ENCODE assay signal across 8 cellular contexts in genomic region chrX:71540801-71541545, GRCh38. TPM values are rescaled to one million over a fixed set of nuclear protein-coding genes. Genes with fewer than 3 reads are reported as not detected.
A peak's percentile ranks its signal among the peaks of the same experiment; 100 is the strongest.
DNase-seq lines count a peak whose midpoint lies in the region; ATAC-seq, FAIRE-seq and TF ChIP-seq lines count a peak whose summit lies in the region.

No MANE protein-coding gene starts in this region.

- H3K27ac Mint-ChIP-seq in astrocyte (ENCODE audit: unreplicated experiment), result peak overlapping the region; percentile 93

- no peak for TF ChIP-seq CTCF in astrocyte (IDR thresholded peaks at IDR 0.05; ENCODE audit: insufficient read depth, low read depth, low read length)

- no peak overlapping the region for H3K4me3 ChIP-seq in astrocyte (ENCODE audit: insufficient read depth, low read depth, low read length)
- no peak overlapping the region for H3K4me3 ChIP-seq in subcutaneous abdominal adipose tissue (ENCODE audit: low read depth in 1 of 5, low read length in 5 of 5)

- DNase-seq in AML-193 (lab: John Stamatoyannopoulos, UW) (peak; percentile 32 to 53), astrocyte (ENCODE audit: low read depth) (no peak), EL (no peak), islet precursor cell (no peak), NCI-H2171 treated with DMSO at 0.1 percent for 48 hours (lab: John Stamatoyannopoulos, UW) (no peak)

- peak overlapping the region; percentile 55 for H3K4me2 ChIP-seq in astrocyte (ENCODE audit: low read length)

- H3K9me3 ChIP-seq in astrocyte (ENCODE audit: insufficient read depth, low read depth, low read length), result no peaks in the 10 kb centered on the region
- H3K9me3 ChIP-seq in subcutaneous abdominal adipose tissue (ENCODE audit: control insufficient read depth in 5 of 5, low read length in 5 of 5), result no peaks in the 10 kb centered on the region

- ATAC-seq in GM19324 (IDR thresholded peaks at IDR 0.05; ENCODE audit: low FRiP score, unreplicated experiment) (peak; percentile 73), HG03432 (IDR thresholded peaks at IDR 0.05; ENCODE audit: unreplicated experiment) (peak; percentile 86)

- H3K27ac ChIP-seq in astrocyte (ENCODE audit: low read depth, low read length), result peak overlapping the region; percentile 78
- peak overlapping the region; percentile 68 for H3K27ac ChIP-seq in subcutaneous abdominal adipose tissue (ENCODE audit: low read depth, low read length)

- peak; percentile 88 for FAIRE-seq in astrocyte (lab: Jason Lieb, UNC)

- H3K27me3 ChIP-seq in astrocyte (ENCODE audit: insufficient read depth, low read length) (no peaks in the 10 kb centered on the region), subcutaneous abdominal adipose tissue (ENCODE audit: control insufficient read depth in 5 of 5, insufficient read depth in 4 of 5, low read length in 5 of 5) (peaks cover 0 to 4% (median 0%) of the 10 kb centered on the region in 5 donors)

- no peaks in the 10 kb centered on the region for H3K9me3 Mint-ChIP-seq in astrocyte (ENCODE audit: unreplicated experiment)

- H3K4me1 ChIP-seq in astrocyte (ENCODE audit: insufficient read depth, low read length), result peaks cover 24% of the 10 kb centered on the region
- H3K4me1 ChIP-seq in subcutaneous abdominal adipose tissue (ENCODE audit: control insufficient read depth in 5 of 5, insufficient read depth in 5 of 5, low read length in 5 of 5), result peaks cover 0 to 36% (median 34%) of the 10 kb centered on the region in 5 donors

- H3K27me3 Mint-ChIP-seq in astrocyte (ENCODE audit: low read depth, unreplicated experiment), result no peaks in the 10 kb centered on the region

- H3K9ac ChIP-seq in astrocyte (ENCODE audit: low read length) (peak overlapping the region; percentile 63), subcutaneous abdominal adipose tissue (ENCODE audit: low read length in 5 of 5) (no peak overlapping the region)

- H2AFZ ChIP-seq in astrocyte (ENCODE audit: low read depth, low read length), result no peak overlapping the region

- H3K4me1 Mint-ChIP-seq in astrocyte (ENCODE audit: low read depth, unreplicated experiment), result peaks cover 37% of the 10 kb centered on the region

- peaks cover 97% of the 10 kb centered on the region for H3K79me2 ChIP-seq in astrocyte (ENCODE audit: insufficient read depth, low read length)

- peaks cover 15% of the 10 kb centered on the region for H3K36me3 ChIP-seq in astrocyte (ENCODE audit: insufficient read depth, low read length)
- H3K36me3 ChIP-seq in subcutaneous abdominal adipose tissue (ENCODE audit: control insufficient read depth in 5 of 5, insufficient read depth in 5 of 5, low read length in 5 of 5), result peaks cover 0 to 12% (median 9%) of the 10 kb centered on the region in 5 donors

- H3K4me3 Mint-ChIP-seq in astrocyte (ENCODE audit: unreplicated experiment), result peak overlapping the region; percentile 34

- H3K36me3 Mint-ChIP-seq in astrocyte (ENCODE audit: low read depth, unreplicated experiment), result no peaks in the 10 kb centered on the region

- H4K20me1 ChIP-seq in astrocyte (ENCODE audit: insufficient read depth, low read length), result peaks cover 70% of the 10 kb centered on the region

RNA-seq across cellular contexts. Expression of gene OGT, which starts 8.1 kb away (rescaled TPM):
- 139 and 140 TPM in 2 replicates for total RNA-seq in astrocyte

RNA-seq across cellular contexts. Expression of gene GCNA, which starts 37.3 kb away (rescaled TPM):
- total RNA-seq in astrocyte, result 2.2 and 2.4 TPM in 2 replicates

Comparison
In these comparisons a context has a peak if more than half of its experiments do, and no peak if none do; other contexts are left out.
1. DNase-seq: peak in AML-193 (2 of 2); none in astrocyte (single experiment), EL (single experiment), islet precursor cell (single experiment) and NCI-H2171 treated with DMSO at 0.1 percent for 48 hours (single experiment).